In genomic region chr7:96322847-96323461, GRCh38 we compare ENCODE assay signal across 9 cellular contexts. TPM values are rescaled to one million over a fixed set of nuclear protein-coding genes. Genes with fewer than 3 reads are reported as not detected.
DNase-seq lines count a peak whose midpoint lies in the region; TF ChIP-seq lines count a peak whose summit lies in the region.
"Had no signal": no experiment of that assay in that cellular context is flagged by ENCODE, and none has a peak within 500 bp of the region (broad histone marks: within the 10 kb centered on the region; RNA-seq: fewer than 3 reads in every experiment).

No MANE protein-coding gene starts in this region.

- H3K9me3 ChIP-seq in DOHH2 (ENCODE audit: control insufficient read depth, insufficient read depth, low read length), result no peaks in the 10 kb centered on the region
- H3K9me3 ChIP-seq in OCI-LY1 (ENCODE audit: low read length), result no peaks in the 10 kb centered on the region
- no peaks in the 10 kb centered on the region for H3K9me3 ChIP-seq in parathyroid adenoma (ENCODE audit: control insufficient read depth, low read length)

- no peaks in the 10 kb centered on the region for H3K9me2 ChIP-seq in DOHH2 (replicated peaks; ENCODE audit: control insufficient read depth, low read length)
- no peaks in the 10 kb centered on the region for H3K9me2 ChIP-seq in OCI-LY1 (ENCODE audit: low read depth, low read length)

- TF ChIP-seq CTCF in DOHH2 (IDR thresholded peaks at IDR 0.05; ENCODE audit: low read depth, low read length, poor library complexity, severe bottlenecking) (no peak), OCI-LY1 (IDR thresholded peaks at IDR 0.05; ENCODE audit: low read length) (no peak), brain (conservative IDR thresholded peaks at IDR 0.05) (no peak), parathyroid adenoma (IDR thresholded peaks at IDR 0.05) (no peak)

- H3K4me3 ChIP-seq in DOHH2 (ENCODE audit: low read length) (peak overlapping the region; percentile 89), OCI-LY1 (ENCODE audit: low read depth, low read length, poor library complexity, severe bottlenecking) (peak overlapping the region; percentile 77), parathyroid adenoma (ENCODE audit: low read depth, low read length) (no peak overlapping the region)

- H3K9ac ChIP-seq in OCI-LY1 (ENCODE audit: low read length), result no peak overlapping the region; the same call in 1 of the 2 replicates
- H3K9ac ChIP-seq in parathyroid adenoma, result no peak overlapping the region

- H3K9me3 Mint-ChIP-seq in brain, result peaks cover 0 to 2% (median 0%) of the 10 kb centered on the region in 5 experiments

- no peaks in the 10 kb centered on the region for H3K27me3 ChIP-seq in DOHH2 (ENCODE audit: control insufficient read depth, low read length)
- no peaks in the 10 kb centered on the region for H3K27me3 ChIP-seq in OCI-LY1 (ENCODE audit: insufficient read depth, low read length)
- H3K27me3 ChIP-seq in parathyroid adenoma (ENCODE audit: control insufficient read depth, insufficient read depth, low read length), result no peaks in the 10 kb centered on the region

- H3K4me3 Mint-ChIP-seq in brain, result peak overlapping the region; percentile 79 to 97 (median 84)

- H3K4me2 ChIP-seq in DOHH2 (ENCODE audit: low read length) (peak overlapping the region; percentile 83), OCI-LY1 (ENCODE audit: low read length) (peak overlapping the region; percentile 88), parathyroid adenoma (ENCODE audit: low read length) (no peak overlapping the region)

- DNase-seq in SK-N-DZ (ENCODE audit: low spot score) (no peak), NCI-H1105 treated with DMSO at 0.1 percent for 48 hours (lab: John Stamatoyannopoulos, UW) (no peak), NCI-H446 (lab: John Stamatoyannopoulos, UW) (no peak), midbrain (lab: John Stamatoyannopoulos, UW) (no peak)
- DNase-seq: left ventricle myocardium superior had no signal

- H2AFZ ChIP-seq in OCI-LY1 (ENCODE audit: low read length) (peak overlapping the region; percentile 12; the same call in 1 of the 2 replicates), parathyroid adenoma (peak overlapping the region; percentile 95)

- H3K4me1 ChIP-seq in DOHH2 (ENCODE audit: control insufficient read depth, low read length) (peaks cover 32% of the 10 kb centered on the region), OCI-LY1 (ENCODE audit: insufficient read depth, low read length, severe bottlenecking) (peaks cover 29% of the 10 kb centered on the region), parathyroid adenoma (peaks cover 8% of the 10 kb centered on the region)

- H3K36me3 Mint-ChIP-seq in brain, result no peaks in the 10 kb centered on the region

- H3F3A ChIP-seq in DOHH2 (ENCODE audit: control insufficient read depth, insufficient read depth) (no peaks in the 10 kb centered on the region), OCI-LY1 (ENCODE audit: insufficient read depth, low read length) (no peaks in the 10 kb centered on the region)

- H4K20me1 ChIP-seq in DOHH2 (ENCODE audit: control insufficient read depth, insufficient read depth, low read depth, low read length) (no peaks in the 10 kb centered on the region; the same call in 1 of the 2 replicates), OCI-LY1 (ENCODE audit: insufficient read depth, low read length) (no peaks in the 10 kb centered on the region)

- H3K79me2 ChIP-seq in DOHH2 (ENCODE audit: control insufficient read depth, low read length), result peaks cover 41% of the 10 kb centered on the region
- H3K79me2 ChIP-seq in OCI-LY1 (ENCODE audit: insufficient read depth, low read length), result no peaks in the 10 kb centered on the region; the same call in 1 of the 2 replicates
- peaks cover 29% of the 10 kb centered on the region for H3K79me2 ChIP-seq in parathyroid adenoma

- no peaks in the 10 kb centered on the region; the same call in 1 of the 2 replicates for H3K36me3 ChIP-seq in DOHH2 (ENCODE audit: control insufficient read depth, low read length)
- H3K36me3 ChIP-seq in OCI-LY1 (ENCODE audit: insufficient read depth, low read length), result no peaks in the 10 kb centered on the region; the same call in 1 of the 2 replicates
- H3K36me3 ChIP-seq in parathyroid adenoma (ENCODE audit: control insufficient read depth, insufficient read depth, low read length), result no peaks in the 10 kb centered on the region

- H3K27me3 Mint-ChIP-seq in brain, result peaks cover 5% of the 10 kb centered on the region

- peaks cover 34% of the 10 kb centered on the region for H3K4me1 Mint-ChIP-seq in brain

- H3K27ac Mint-ChIP-seq in brain, result peak overlapping the region in 3 of 5 experiments; percentile 66 to 82 (median 77)

- H3K27ac ChIP-seq in DOHH2 (ENCODE audit: low read depth, low read length), result no peak overlapping the region
- no peak overlapping the region for H3K27ac ChIP-seq in OCI-LY1 (ENCODE audit: low read depth, low read length, poor library complexity, severe bottlenecking)
- H3K27ac ChIP-seq in parathyroid adenoma, result peak overlapping the region; percentile 86

RNA-seq across cellular contexts. Expression of gene SLC25A13, which starts 1.1 kb away (rescaled TPM):
- 8.9 TPM for polyA plus RNA-seq in brain (ENCODE audit: insufficient read depth, low read depth, low replicate concordance)
- 101 and 109 TPM in 2 replicates for polyA plus RNA-seq in SK-N-DZ (2014; cell fraction: cytosol; rRNA removed)
- polyA plus RNA-seq in SK-N-DZ (2014; cell fraction: nucleus; rRNA removed), result 68.9 and 75.0 TPM in 2 replicates
